ENCODE assay signal across 1 cellular context in genomic region chr18:59537581-59537980, GRCh38.
TF ChIP-seq lines count a peak whose summit lies in the region.

No MANE protein-coding gene starts in this region.

TF ChIP-seq in HepG2, 621 proteins besides CTCF, POLR2A, EP300 and RAD21 (continued from another document):
- TF ChIP-seq ZNF710 (CRISPR knock-in tag; IDR thresholded peaks at IDR 0.05; ENCODE audit: borderline replicate concordance): no peak
